ENCODE assay signal across 1 cellular context in genomic region chr7:110090113-110090820, GRCh38.
TF ChIP-seq lines count a peak whose summit lies in the region.

No MANE protein-coding gene starts in this region.

TF ChIP-seq in GM23338, 12 proteins besides CTCF, POLR2A, EP300 and RAD21 (continued from another document):
- TF ChIP-seq REST (IDR thresholded peaks at IDR 0.05; ENCODE audit: unreplicated experiment) (no peak), EZH2 (IDR thresholded peaks at IDR 0.05; ENCODE audit: low read depth, unreplicated experiment) (no peak), ZNF114 (CRISPR knock-in tag; IDR thresholded peaks at IDR 0.05) (no peak), POLR2AphosphoS5 (IDR thresholded peaks at IDR 0.05; ENCODE audit: low read depth) (no peak), STAT1 (IDR thresholded peaks at IDR 0.05; ENCODE audit: unreplicated experiment) (no peak), NANOG (IDR thresholded peaks at IDR 0.05; ENCODE audit: borderline replicate concordance) (no peak), ETS1 (IDR thresholded peaks at IDR 0.05) (no peak), JUNB (IDR thresholded peaks at IDR 0.05; ENCODE audit: unreplicated experiment) (no peak), EZH2phosphoT487 (IDR thresholded peaks at IDR 0.05; ENCODE audit: unreplicated experiment) (no peak)
